1 cellular context compared by ENCODE assay signal in genomic region chr3:11291808-11292207, GRCh38.
TF ChIP-seq lines count a peak whose summit lies in the region.

No MANE protein-coding gene starts in this region.

TF ChIP-seq in IMR-90, 13 proteins besides CTCF, POLR2A, EP300 and RAD21:
- TF ChIP-seq USF2 (IDR thresholded peaks at IDR 0.05; ENCODE audit: low read depth, low read length) (no peak), NFE2L2 (IDR thresholded peaks at IDR 0.05; ENCODE audit: low read depth, low read length) (no peak), BHLHE40 (IDR thresholded peaks at IDR 0.05; ENCODE audit: low read depth, low read length) (no peak), RFX5 (IDR thresholded peaks at IDR 0.05; ENCODE audit: low read depth, low read length) (no peak), RCOR1 (IDR thresholded peaks at IDR 0.05; ENCODE audit: insufficient replicate concordance, low read length) (no peak), ELK1 (IDR thresholded peaks at IDR 0.05; ENCODE audit: borderline replicate concordance, low read depth, low read length) (no peak), MAFK (IDR thresholded peaks at IDR 0.05; ENCODE audit: low read depth, low read length) (no peak), MXI1 (IDR thresholded peaks at IDR 0.05; ENCODE audit: borderline replicate concordance, low read depth, low read length) (no peak), MAZ (IDR thresholded peaks at IDR 0.05; ENCODE audit: borderline replicate concordance, low read depth, low read length) (no peak), CEBPB (IDR thresholded peaks at IDR 0.05; ENCODE audit: low read depth, low read length) (no peak), CHD1 (IDR thresholded peaks at IDR 0.05; ENCODE audit: low read depth, low read length) (no peak), FOS (IDR thresholded peaks at IDR 0.05; ENCODE audit: low read depth, low read length) (no peak), SMC3 (IDR thresholded peaks at IDR 0.05; ENCODE audit: low read depth, low read length) (no peak)
